Comparison of ENCODE assay signal across 19 cellular contexts in the genomic region with DNA sequence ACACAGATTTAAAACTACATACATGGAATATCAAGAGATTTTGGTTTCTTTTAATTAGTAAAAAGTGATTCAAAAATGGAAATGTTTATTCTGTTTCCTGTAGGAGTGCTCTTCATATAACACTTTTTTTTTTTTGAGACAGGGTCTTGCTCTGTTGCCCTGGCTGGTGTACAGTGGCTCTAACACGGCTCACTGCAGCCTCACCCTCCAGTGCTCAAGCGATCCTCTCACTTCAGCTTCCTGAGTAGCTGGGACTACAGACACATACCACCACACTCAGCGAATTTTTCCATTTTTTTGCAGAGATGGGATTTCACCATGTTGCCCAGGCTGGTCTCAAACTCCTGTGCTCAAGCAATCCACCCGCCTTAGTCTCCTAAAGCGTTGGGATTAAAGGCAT.
"Had no signal": no experiment of that assay in that cellular context is flagged by ENCODE, and none has a peak within 500 bp of the region (broad histone marks: within the 10 kb centered on the region; RNA-seq: fewer than 3 reads in every experiment).

No MANE protein-coding gene starts in this region.

- H3K4me1 ChIP-seq: prostate gland, spleen had no signal

- ATAC-seq: effector memory CD8-positive, alpha-beta T cell; gastroesophageal sphincter; naive thymus-derived CD4-positive, alpha-beta T cell; right lobe of liver; stimulated activated memory B cell treated with anti-CD40 and anti-IgM and Interleukin-4, amounts not matched to agents 10 μg/mL and 1 μg/mL and 100 μg/mL, for 72 hours had no signal

- H3K36me3 Mint-ChIP-seq: naive thymus-derived CD4-positive, alpha-beta T cell; stimulated activated memory B cell treated with anti-CD40 and anti-IgM and Interleukin-4, amounts not matched to agents 10 μg/mL and 1 μg/mL and 100 μg/mL, for 72 hours had no signal

- H3K27me3 ChIP-seq: esophagus squamous epithelium, gastroesophageal sphincter, neutrophil, right lobe of liver, spleen had no signal

- H3K27ac ChIP-seq: neutrophil, prostate gland, right lobe of liver, spleen, thoracic aorta had no signal

- H3K4me3 ChIP-seq: esophagus squamous epithelium, gastroesophageal sphincter, prostate gland, right lobe of liver, spleen, thoracic aorta had no signal

- H3K36me3 ChIP-seq: neutrophil, prostate gland had no signal

- DNase-seq: effector memory CD8-positive, alpha-beta T cell; esophagus squamous epithelium; kidney; left cardiac atrium; left ventricle myocardium superior; mammary epithelial cell; naive thymus-derived CD4-positive, alpha-beta T cell; right lobe of liver; spleen; stimulated activated CD4-positive, alpha-beta T cell treated with anti-CD3 and anti-CD28 coated beads, Interleukin-15, amount 100 ng/mL, for 24 hours; stimulated activated CD4-positive, alpha-beta T cell treated with anti-CD3 and anti-CD28 coated beads, Interleukin-1b, Interleukin-23, amount 100 ng/mL, for 48 hours; stimulated activated CD4-positive, alpha-beta T cell treated with anti-CD3 and anti-CD28 coated beads, Interleukin-4, amount 100 ng/mL, for 24 hours; trophoblast cell had no signal

- H3K27ac Mint-ChIP-seq: effector memory CD8-positive, alpha-beta T cell; naive thymus-derived CD4-positive, alpha-beta T cell; stimulated activated memory B cell treated with anti-CD40 and anti-IgM and Interleukin-4, amounts not matched to agents 10 μg/mL and 1 μg/mL and 100 μg/mL, for 72 hours; stimulated activated naive CD8-positive, alpha-beta T cell treated with anti-CD3 and anti-CD28 coated beads, Interleukin-15, Interleukin-2, amounts not matched to agents 100 ng/mL and 50 ng/mL, for 24 hours had no signal

- H3K4me3 Mint-ChIP-seq: effector memory CD8-positive, alpha-beta T cell; naive thymus-derived CD4-positive, alpha-beta T cell; stimulated activated memory B cell treated with anti-CD40 and anti-IgM and Interleukin-4, amounts not matched to agents 10 μg/mL and 1 μg/mL and 100 μg/mL, for 72 hours; stimulated activated naive CD8-positive, alpha-beta T cell treated with anti-CD3 and anti-CD28 coated beads, Interleukin-15, Interleukin-2, amounts not matched to agents 100 ng/mL and 50 ng/mL, for 24 hours had no signal

- H3K9me3 ChIP-seq: esophagus squamous epithelium, gastroesophageal sphincter, neutrophil, prostate gland, right lobe of liver, spleen, thoracic aorta had no signal

- H3K4me1 Mint-ChIP-seq: naive thymus-derived CD4-positive, alpha-beta T cell; stimulated activated memory B cell treated with anti-CD40 and anti-IgM and Interleukin-4, amounts not matched to agents 10 μg/mL and 1 μg/mL and 100 μg/mL, for 72 hours had no signal

- H3K9me3 Mint-ChIP-seq: effector memory CD8-positive, alpha-beta T cell; stimulated activated memory B cell treated with anti-CD40 and anti-IgM and Interleukin-4, amounts not matched to agents 10 μg/mL and 1 μg/mL and 100 μg/mL, for 72 hours; stimulated activated naive CD8-positive, alpha-beta T cell treated with anti-CD3 and anti-CD28 coated beads, Interleukin-15, Interleukin-2, amounts not matched to agents 100 ng/mL and 50 ng/mL, for 24 hours had no signal
